10 cellular contexts compared by ENCODE assay signal in genomic region chr1:84152649-84153056, GRCh38. TPM values are rescaled to one million over a fixed set of nuclear protein-coding genes. Genes with fewer than 3 reads are reported as not detected.
DNase-seq lines count a peak whose midpoint lies in the region; ATAC-seq, FAIRE-seq and TF ChIP-seq lines count a peak whose summit lies in the region.
"Had no signal": no experiment of that assay in that cellular context is flagged by ENCODE, and none has a peak within 500 bp of the region (broad histone marks: within the 10 kb centered on the region; RNA-seq: fewer than 3 reads in every experiment).

No MANE protein-coding gene starts in this region.

- intact Hi-C loops in GM12878 (cut with micrococcal nuclease; ENCODE audit: unreplicated experiment) = no loop called here

- TF ChIP-seq CTCF in GM12865 (IDR thresholded peaks at IDR 0.05; ENCODE audit: insufficient read depth, low read depth, low read length, missing control alignments) = no peak
- TF ChIP-seq CTCF in GM12878 (IDR thresholded peaks at IDR 0.05 in 2 of 3, conservative IDR thresholded peaks at IDR 0.05 in 1 of 3; ENCODE audit: control insufficient read depth in 2 of 3, extremely low read depth in 1 of 3, insufficient read depth in 1 of 3, low read depth in 3 of 3, low read length in 3 of 3) = no peak

- 58% methylated on average over 3 of the region's 3 CpGs for WGBS in GM12878 (ENCODE audit: insufficient coverage, insufficient replicate concordance, low lambda C conversion rate, missing lambda C conversion rate)

- SMC1A ChIA-PET in GM12878 (lab: Charles Lee; ENCODE audit: uncharacterized antibody, unreplicated experiment) = interaction anchor here (0.8 kb wide), 1 partner anchor 9 kb away, joined by 3 read pairs; the partner anchor contains the start of gene PRKACB

- BruUV-seq in GM12878 (replicated peaks; lab: Mats Ljungman, UMichigan) = no TSS peak

- no peak overlapping the region for H3K27ac ChIP-seq in GM12878 (ENCODE audit: control insufficient read depth, insufficient read depth)
- H3K27ac ChIP-seq: neural progenitor cell had no signal

- no peak overlapping the region for H3K9ac ChIP-seq in GM12878 (ENCODE audit: control insufficient read depth, insufficient read depth, low read length)
- H3K9ac ChIP-seq: neural progenitor cell had no signal

- H4K20me1 ChIP-seq in GM12878 (ENCODE audit: control insufficient read depth, insufficient read depth) = no peaks in the 10 kb centered on the region

- TF ChIP-seq RAD21 in GM12878 (IDR thresholded peaks at IDR 0.05; ENCODE audit: insufficient read depth, low read depth, low read length) = no peak

- H3K4me3 ChIP-seq in GM12865 (ENCODE audit: low read depth, low read length) (no peak overlapping the region), GM12878 (no peak overlapping the region)
- H3K4me3 ChIP-seq: neural progenitor cell had no signal

- no peaks in the 10 kb centered on the region for H3K36me3 ChIP-seq in GM12878 (ENCODE audit: control insufficient read depth in 2 of 2, insufficient read depth in 2 of 2, low read length in 1 of 2)
- H3K36me3 ChIP-seq: neural progenitor cell had no signal

- H3K79me2 ChIP-seq in GM12878 (ENCODE audit: control insufficient read depth, insufficient read depth, low read length) = no peaks in the 10 kb centered on the region

- FAIRE-seq in GM12878 (lab: Jason Lieb, UNC) = peak; percentile 66

- in situ Hi-C loops in GM12878 (cut with MboI) = loop anchor here (5.0 kb wide), 1 partner anchor 280 kb away; no protein-coding TSS in a partner anchor

- CTCF ChIA-PET in GM12878 (lab: Yijun Ruan, JAX) = interaction anchor here (1.0 kb wide), 1 partner anchor 10 kb away, joined by 5 read pairs; no protein-coding TSS in a partner anchor

- DNase-seq in GM12865 (ENCODE audit: low read depth) (peak; percentile 70), GM12878 (ENCODE audit: low read depth, low spot score) (peak; percentile 26), KG1 (lab: John Stamatoyannopoulos, UW) (no peak), nucleus accumbens (lab: John Stamatoyannopoulos, UW) (no peak), NCI-H345 treated with DMSO at 0.1 percent for 48 hours (lab: John Stamatoyannopoulos, UW; ENCODE audit: unreplicated experiment) (no peak)
- DNase-seq: NCI-H2029 had no signal

- H3K9me3 ChIP-seq in GM12878 (replicated peaks; ENCODE audit: control insufficient read depth, insufficient read depth, low read length) = no peaks in the 10 kb centered on the region

- H2AFZ ChIP-seq in GM12878 (ENCODE audit: control insufficient read depth, low read depth, low read length) = no peak overlapping the region
- H2AFZ ChIP-seq: neural progenitor cell had no signal

- peaks cover 17% of the 10 kb centered on the region for H3K4me1 ChIP-seq in GM12878 (ENCODE audit: control insufficient read depth, insufficient read depth, low read length)
- H3K4me1 ChIP-seq: neural progenitor cell had no signal

- ATAC-seq in GM19468 (IDR thresholded peaks at IDR 0.05; ENCODE audit: extremely low read depth, unreplicated experiment) = peak; percentile 83
- peak; percentile 79 for ATAC-seq in HG03196 (IDR thresholded peaks at IDR 0.05; ENCODE audit: unreplicated experiment)
- peak; percentile 67 for ATAC-seq in GM12878
- no peak for ATAC-seq in SK-N-SH treated with all-trans-retinoic acid at 6 μM for 48 hours

- no peak for TF ChIP-seq POLR2A in GM12878 (IDR thresholded peaks at IDR 0.05; ENCODE audit: low read depth, low read length)

- RAD21 ChIA-PET in GM12878 (lab: Charles Lee; ENCODE audit: unreplicated experiment) = no interaction called here

- no peak for TF ChIP-seq EP300 in GM12878 (IDR thresholded peaks at IDR 0.05; ENCODE audit: borderline replicate concordance in 1 of 2, control insufficient read depth in 1 of 2, low read depth in 2 of 2, low read length in 2 of 2)

- H3K27me3 ChIP-seq in GM12878 (replicated peaks in 1 of 2; ENCODE audit: control insufficient read depth in 2 of 2, insufficient read depth in 2 of 2, low read length in 1 of 2) = no peaks in the 10 kb centered on the region
- H3K27me3 ChIP-seq: neural progenitor cell had no signal

- no peak overlapping the region for H3K4me2 ChIP-seq in GM12878 (ENCODE audit: control insufficient read depth, insufficient read depth)
- H3K4me2 ChIP-seq: neural progenitor cell had no signal

- POLR2A ChIA-PET in GM12878 (lab: Charles Lee) = no interaction called here

TF ChIP-seq in GM12878, 131 proteins besides CTCF, POLR2A, EP300 and RAD21 (continues in another document):
- TF ChIP-seq, protein P1, sequence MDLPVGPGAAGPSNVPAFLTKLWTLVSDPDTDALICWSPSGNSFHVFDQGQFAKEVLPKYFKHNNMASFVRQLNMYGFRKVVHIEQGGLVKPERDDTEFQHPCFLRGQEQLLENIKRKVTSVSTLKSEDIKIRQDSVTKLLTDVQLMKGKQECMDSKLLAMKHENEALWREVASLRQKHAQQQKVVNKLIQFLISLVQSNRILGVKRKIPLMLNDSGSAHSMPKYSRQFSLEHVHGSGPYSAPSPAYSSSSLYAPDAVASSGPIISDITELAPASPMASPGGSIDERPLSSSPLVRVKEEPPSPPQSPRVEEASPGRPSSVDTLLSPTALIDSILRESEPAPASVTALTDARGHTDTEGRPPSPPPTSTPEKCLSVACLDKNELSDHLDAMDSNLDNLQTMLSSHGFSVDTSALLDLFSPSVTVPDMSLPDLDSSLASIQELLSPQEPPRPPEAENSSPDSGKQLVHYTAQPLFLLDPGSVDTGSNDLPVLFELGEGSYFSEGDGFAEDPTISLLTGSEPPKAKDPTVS (IDR thresholded peaks at IDR 0.05; ENCODE audit: low read depth, low read length) = no peak
- TF ChIP-seq MTA3 (IDR thresholded peaks at IDR 0.05; ENCODE audit: borderline replicate concordance, low read length) (no peak; the same call in 1 of the 2 replicates), FOXK2 (IDR thresholded peaks at IDR 0.05) (no peak), IRF4 (IDR thresholded peaks at IDR 0.05; ENCODE audit: low read depth, low read length) (peak; percentile 15; the same call in 1 of the 2 replicates), EED (IDR thresholded peaks at IDR 0.05; ENCODE audit: low read depth) (peak; percentile 53; the same call in 1 of the 2 replicates)

TF ChIP-seq in SK-N-SH treated with all-trans-retinoic acid at 6 μM for 48 hours, 23 proteins besides CTCF, POLR2A, EP300 and RAD21:
- no peak for TF ChIP-seq ZNF8 (CRISPR knock-in tag; IDR thresholded peaks at IDR 0.05)
TF ChIP-seq in SK-N-SH treated with all-trans-retinoic acid at 6 μM for 48 hours: peak in this region for 0.

RNA-seq across cellular contexts. Expression of gene PRKACB, which starts 8.6 kb away (rescaled TPM):
- not detected in 2 replicates for total RNA-seq in GM12878 (2013; cell fraction: nucleolus; rRNA removed)
- total RNA-seq in GM12878 (2014; rRNA removed) = 4.8 and 5.3 TPM in 2 replicates
- 7.1 and 8.0 TPM in 2 replicates for total RNA-seq in GM12878 (2014; rRNA removed; fragmentation: Illumina TruSeq; extraction: Trizol)
- 8.6 and 9.0 TPM in 2 replicates for total RNA-seq in GM12878 (2021)
- 1.8 TPM for polyA plus RNA-seq in GM12878 (2011; ENCODE audit: low read depth)
- polyA plus RNA-seq in GM12878 (2011; rRNA removed) = 0.19 TPM in 1 of 2 replicates, not detected in the other
- polyA plus RNA-seq in GM12878 (2011; cell fraction: cytosol; rRNA removed) = 0.01 and 0.02 TPM in 2 replicates
- not detected in 2 replicates for polyA plus RNA-seq in GM12878 (2011; cell fraction: nucleus; rRNA removed)
- 3.4 and 3.8 TPM in 2 replicates for polyA plus RNA-seq in GM12878 (2012)
- polyA plus RNA-seq in GM12878 (2014; fragmentation: Illumina TruSeq; extraction: Trizol) = 7.5 and 10.7 TPM in 2 replicates
- polyA plus RNA-seq in GM12878 (2014; fragmentation: Nextera tagmentation; extraction: Ambion mirVana) = 1 to 10 TPM; 3.1 to 3.3 TPM
- 3.2 and 3.7 TPM in 2 replicates for polyA plus RNA-seq in GM12878 (2014; rRNA removed)
- polyA plus RNA-seq in GM12878 (2016; fragmentation: Nextera tagmentation; extraction: Ambion mirVana) = 1 to 10 TPM; 8.6 TPM
- not detected in 2 replicates for polyA minus RNA-seq in GM12878 (2011; rRNA and poly(A)+ RNA removed)
- polyA minus RNA-seq in GM12878 (2011; cell fraction: cytosol; rRNA and poly(A)+ RNA removed) = not detected in 2 replicates
- 0.10 TPM in 1 of 2 replicates, not detected in the other for polyA minus RNA-seq in GM12878 (2011; cell fraction: nucleus; rRNA and poly(A)+ RNA removed)

Comparison
In these comparisons a context has a peak if more than half of its experiments do, and no peak if none do; other contexts are left out.
1. DNase-seq: peak in GM12865 (single experiment) and GM12878 (single experiment); none in KG1 (single experiment), nucleus accumbens (0 of 56) and NCI-H345 treated with DMSO at 0.1 percent for 48 hours (single experiment).